Comparison of ENCODE assay signal across 1 cellular context in the genomic region with DNA sequence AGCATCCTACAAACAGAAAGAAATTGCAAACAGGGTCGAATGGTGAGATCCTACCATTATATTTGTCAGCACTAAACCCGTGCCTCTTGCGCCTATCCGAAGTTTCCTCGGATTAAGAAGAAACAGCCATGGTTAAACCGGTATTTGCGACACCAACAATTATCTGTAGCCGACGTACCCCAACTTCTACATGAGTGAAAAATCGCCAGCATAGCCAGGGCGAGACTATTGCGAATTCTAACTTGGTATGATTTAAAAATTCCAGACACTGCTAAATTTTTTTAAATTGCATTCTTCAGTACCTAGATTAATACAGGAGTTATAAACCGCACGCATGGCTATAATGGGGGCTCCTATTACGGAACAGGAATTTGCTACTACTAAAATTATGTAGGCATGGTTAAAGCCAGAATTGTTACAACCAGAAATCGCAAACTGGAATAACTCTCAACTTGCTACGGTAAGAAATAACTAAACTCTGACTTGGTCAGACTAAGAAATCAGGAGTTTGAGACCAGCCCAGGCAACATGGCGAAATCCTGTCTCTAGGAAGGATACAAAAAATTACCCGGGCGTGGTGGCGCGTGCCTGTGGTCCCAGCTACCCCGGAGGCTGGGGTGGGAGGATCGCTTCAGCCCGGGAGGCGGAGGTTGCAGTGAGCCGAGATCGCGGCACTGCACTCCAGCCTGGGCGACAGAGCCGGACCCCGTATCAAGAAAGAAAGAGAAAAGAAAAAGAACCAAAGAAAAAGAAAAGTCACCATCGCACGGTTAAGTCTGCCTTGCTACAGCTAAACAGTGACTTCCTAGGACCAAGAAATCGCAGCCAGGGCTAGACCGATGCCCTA.
A peak's percentile ranks its signal among the peaks of the same experiment; 100 is the strongest.
TF ChIP-seq lines count a peak whose summit lies in the region.

No MANE protein-coding gene starts in this region.

TF ChIP-seq in K562, 482 proteins besides CTCF, POLR2A, EP300 and RAD21 (continued from another document and continues in another):
- TF ChIP-seq, protein P1, sequence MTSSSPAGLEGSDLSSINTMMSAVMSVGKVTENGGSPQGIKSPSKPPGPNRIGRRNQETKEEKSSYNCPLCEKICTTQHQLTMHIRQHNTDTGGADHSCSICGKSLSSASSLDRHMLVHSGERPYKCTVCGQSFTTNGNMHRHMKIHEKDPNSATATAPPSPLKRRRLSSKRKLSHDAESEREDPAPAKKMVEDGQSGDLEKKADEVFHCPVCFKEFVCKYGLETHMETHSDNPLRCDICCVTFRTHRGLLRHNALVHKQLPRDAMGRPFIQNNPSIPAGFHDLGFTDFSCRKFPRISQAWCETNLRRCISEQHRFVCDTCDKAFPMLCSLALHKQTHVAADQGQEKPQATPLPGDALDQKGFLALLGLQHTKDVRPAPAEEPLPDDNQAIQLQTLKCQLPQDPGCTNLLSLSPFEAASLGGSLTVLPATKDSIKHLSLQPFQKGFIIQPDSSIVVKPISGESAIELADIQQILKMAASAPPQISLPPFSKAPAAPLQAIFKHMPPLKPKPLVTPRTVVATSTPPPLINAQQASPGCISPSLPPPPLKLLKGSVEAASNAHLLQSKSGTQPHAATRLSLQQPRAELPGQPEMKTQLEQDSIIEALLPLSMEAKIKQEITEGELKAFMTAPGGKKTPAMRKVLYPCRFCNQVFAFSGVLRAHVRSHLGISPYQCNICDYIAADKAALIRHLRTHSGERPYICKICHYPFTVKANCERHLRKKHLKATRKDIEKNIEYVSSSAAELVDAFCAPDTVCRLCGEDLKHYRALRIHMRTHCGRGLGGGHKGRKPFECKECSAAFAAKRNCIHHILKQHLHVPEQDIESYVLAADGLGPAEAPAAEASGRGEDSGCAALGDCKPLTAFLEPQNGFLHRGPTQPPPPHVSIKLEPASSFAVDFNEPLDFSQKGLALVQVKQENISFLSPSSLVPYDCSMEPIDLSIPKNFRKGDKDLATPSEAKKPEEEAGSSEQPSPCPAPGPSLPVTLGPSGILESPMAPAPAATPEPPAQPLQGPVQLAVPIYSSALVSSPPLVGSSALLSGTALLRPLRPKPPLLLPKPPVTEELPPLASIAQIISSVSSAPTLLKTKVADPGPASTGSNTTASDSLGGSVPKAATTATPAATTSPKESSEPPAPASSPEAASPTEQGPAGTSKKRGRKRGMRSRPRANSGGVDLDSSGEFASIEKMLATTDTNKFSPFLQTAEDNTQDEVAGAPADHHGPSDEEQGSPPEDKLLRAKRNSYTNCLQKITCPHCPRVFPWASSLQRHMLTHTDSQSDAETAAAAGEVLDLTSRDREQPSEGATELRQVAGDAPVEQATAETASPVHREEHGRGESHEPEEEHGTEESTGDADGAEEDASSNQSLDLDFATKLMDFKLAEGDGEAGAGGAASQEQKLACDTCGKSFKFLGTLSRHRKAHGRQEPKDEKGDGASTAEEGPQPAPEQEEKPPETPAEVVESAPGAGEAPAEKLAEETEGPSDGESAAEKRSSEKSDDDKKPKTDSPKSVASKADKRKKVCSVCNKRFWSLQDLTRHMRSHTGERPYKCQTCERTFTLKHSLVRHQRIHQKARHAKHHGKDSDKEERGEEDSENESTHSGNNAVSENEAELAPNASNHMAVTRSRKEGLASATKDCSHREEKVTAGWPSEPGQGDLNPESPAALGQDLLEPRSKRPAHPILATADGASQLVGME (CRISPR knock-in tag; IDR thresholded peaks at IDR 0.05), result no peak
- TF ChIP-seq MEF2A (IDR thresholded peaks at IDR 0.05; ENCODE audit: control insufficient read depth, low read depth, low read length) (no peak), HNRNPL (IDR thresholded peaks at IDR 0.05; ENCODE audit: low read depth, low read length) (no peak; the same call in 1 of the 2 replicates), ZNF830 (CRISPR knock-in tag; IDR thresholded peaks at IDR 0.05) (no peak), PYGO2 (tag; IDR thresholded peaks at IDR 0.05) (no peak), POLR2H (tag; IDR thresholded peaks at IDR 0.05; ENCODE audit: low read depth) (no peak; the same call in 1 of the 2 replicates), EGR1 (conservative IDR thresholded peaks at IDR 0.05) (no peak), MTF1 (CRISPR knock-in tag; IDR thresholded peaks at IDR 0.05; ENCODE audit: borderline replicate concordance) (no peak), CBX5 (IDR thresholded peaks at IDR 0.05; ENCODE audit: borderline replicate concordance, low read depth) (no peak), ATF1 (CRISPR knock-in tag; IDR thresholded peaks at IDR 0.05) (no peak), ATF1 (tag; IDR thresholded peaks at IDR 0.05) (no peak), KDM5B (IDR thresholded peaks at IDR 0.05; ENCODE audit: insufficient replicate concordance, low read depth, low read length) (no peak), ZNF143 (CRISPR knock-in tag; IDR thresholded peaks at IDR 0.05) (no peak), MTA2 (IDR thresholded peaks at IDR 0.05; ENCODE audit: low read depth) (no peak), ZNF232 (CRISPR knock-in tag; IDR thresholded peaks at IDR 0.05) (no peak), ZNF780A (CRISPR knock-in tag; IDR thresholded peaks at IDR 0.05) (no peak), EWSR1 (IDR thresholded peaks at IDR 0.05; ENCODE audit: borderline replicate concordance, low read depth, partially characterized antibody) (no peak), ZNF431 (CRISPR knock-in tag; IDR thresholded peaks at IDR 0.05) (0 out of 2 replicates have a peak, but pooled peaks have one; percentile 7), SIX5 (IDR thresholded peaks at IDR 0.05; ENCODE audit: borderline replicate concordance in 1 of 2, insufficient read depth in 1 of 2, low read depth in 1 of 2, low read length in 2 of 2) (no peak), MYBL2 (IDR thresholded peaks at IDR 0.05; ENCODE audit: low read depth) (no peak), MYBL2 (CRISPR knock-in tag; IDR thresholded peaks at IDR 0.05; ENCODE audit: borderline replicate concordance) (no peak)
- TF ChIP-seq, protein P2, sequence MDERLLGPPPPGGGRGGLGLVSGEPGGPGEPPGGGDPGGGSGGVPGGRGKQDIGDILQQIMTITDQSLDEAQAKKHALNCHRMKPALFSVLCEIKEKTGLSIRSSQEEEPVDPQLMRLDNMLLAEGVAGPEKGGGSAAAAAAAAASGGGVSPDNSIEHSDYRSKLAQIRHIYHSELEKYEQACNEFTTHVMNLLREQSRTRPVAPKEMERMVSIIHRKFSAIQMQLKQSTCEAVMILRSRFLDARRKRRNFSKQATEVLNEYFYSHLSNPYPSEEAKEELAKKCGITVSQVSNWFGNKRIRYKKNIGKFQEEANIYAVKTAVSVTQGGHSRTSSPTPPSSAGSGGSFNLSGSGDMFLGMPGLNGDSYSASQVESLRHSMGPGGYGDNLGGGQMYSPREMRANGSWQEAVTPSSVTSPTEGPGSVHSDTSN (CRISPR knock-in tag; IDR thresholded peaks at IDR 0.05; ENCODE audit: low read depth), result no peak
- TF ChIP-seq, protein P2 (tag; conservative IDR thresholded peaks at IDR 0.05; ENCODE audit: low read depth), result no peak
- TF ChIP-seq, protein P3, sequence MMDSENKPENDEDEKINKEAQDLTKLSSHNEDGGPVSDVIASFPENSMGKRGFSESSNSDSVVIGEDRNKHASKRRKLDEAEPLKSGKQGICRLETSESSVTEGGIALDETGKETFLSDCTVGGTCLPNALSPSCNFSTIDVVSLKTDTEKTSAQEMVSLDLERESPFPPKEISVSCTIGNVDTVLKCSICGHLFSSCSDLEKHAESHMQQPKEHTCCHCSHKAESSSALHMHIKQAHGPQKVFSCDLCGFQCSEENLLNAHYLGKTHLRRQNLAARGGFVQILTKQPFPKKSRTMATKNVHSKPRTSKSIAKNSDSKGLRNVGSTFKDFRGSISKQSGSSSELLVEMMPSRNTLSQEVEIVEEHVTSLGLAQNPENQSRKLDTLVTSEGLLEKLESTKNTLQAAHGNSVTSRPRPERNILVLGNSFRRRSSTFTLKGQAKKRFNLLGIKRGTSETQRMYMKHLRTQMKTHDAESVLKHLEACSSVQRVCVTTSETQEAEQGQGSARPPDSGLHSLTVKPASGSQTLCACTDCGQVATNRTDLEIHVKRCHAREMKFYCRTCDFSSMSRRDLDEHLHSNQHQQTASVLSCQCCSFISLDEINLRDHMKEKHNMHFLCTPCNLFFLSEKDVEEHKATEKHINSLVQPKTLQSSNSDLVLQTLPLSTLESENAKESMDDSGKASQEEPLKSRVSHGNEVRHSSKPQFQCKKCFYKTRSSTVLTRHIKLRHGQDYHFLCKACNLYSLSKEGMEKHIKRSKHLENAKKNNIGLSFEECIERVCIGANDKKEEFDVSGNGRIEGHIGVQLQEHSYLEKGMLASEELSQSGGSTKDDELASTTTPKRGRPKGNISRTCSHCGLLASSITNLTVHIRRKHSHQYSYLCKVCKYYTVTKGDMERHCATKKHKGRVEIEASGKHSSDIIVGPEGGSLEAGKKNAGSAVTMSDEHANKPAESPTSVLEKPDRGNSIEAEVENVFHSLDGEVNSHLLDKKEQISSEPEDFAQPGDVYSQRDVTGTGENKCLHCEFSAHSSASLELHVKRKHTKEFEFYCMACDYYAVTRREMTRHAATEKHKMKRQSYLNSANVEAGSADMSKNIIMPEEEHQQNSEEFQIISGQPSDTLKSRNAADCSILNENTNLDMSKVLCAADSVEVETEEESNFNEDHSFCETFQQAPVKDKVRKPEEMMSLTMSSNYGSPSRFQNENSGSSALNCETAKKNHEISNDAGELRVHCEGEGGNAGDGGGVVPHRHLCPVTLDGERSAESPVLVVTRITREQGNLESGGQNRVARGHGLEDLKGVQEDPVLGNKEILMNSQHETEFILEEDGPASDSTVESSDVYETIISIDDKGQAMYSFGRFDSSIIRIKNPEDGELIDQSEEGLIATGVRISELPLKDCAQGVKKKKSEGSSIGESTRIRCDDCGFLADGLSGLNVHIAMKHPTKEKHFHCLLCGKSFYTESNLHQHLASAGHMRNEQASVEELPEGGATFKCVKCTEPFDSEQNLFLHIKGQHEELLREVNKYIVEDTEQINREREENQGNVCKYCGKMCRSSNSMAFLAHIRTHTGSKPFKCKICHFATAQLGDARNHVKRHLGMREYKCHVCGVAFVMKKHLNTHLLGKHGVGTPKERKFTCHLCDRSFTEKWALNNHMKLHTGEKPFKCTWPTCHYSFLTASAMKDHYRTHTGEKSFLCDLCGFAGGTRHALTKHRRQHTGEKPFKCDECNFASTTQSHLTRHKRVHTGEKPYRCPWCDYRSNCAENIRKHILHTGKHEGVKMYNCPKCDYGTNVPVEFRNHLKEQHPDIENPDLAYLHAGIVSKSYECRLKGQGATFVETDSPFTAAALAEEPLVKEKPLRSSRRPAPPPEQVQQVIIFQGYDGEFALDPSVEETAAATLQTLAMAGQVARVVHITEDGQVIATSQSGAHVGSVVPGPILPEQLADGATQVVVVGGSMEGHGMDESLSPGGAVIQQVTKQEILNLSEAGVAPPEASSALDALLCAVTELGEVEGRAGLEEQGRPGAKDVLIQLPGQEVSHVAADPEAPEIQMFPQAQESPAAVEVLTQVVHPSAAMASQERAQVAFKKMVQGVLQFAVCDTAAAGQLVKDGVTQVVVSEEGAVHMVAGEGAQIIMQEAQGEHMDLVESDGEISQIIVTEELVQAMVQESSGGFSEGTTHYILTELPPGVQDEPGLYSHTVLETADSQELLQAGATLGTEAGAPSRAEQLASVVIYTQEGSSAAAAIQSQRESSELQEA (IDR thresholded peaks at IDR 0.05; ENCODE audit: low read depth), result peak; percentile 10; the same call in 1 of the 2 replicates
- TF ChIP-seq, protein P4, sequence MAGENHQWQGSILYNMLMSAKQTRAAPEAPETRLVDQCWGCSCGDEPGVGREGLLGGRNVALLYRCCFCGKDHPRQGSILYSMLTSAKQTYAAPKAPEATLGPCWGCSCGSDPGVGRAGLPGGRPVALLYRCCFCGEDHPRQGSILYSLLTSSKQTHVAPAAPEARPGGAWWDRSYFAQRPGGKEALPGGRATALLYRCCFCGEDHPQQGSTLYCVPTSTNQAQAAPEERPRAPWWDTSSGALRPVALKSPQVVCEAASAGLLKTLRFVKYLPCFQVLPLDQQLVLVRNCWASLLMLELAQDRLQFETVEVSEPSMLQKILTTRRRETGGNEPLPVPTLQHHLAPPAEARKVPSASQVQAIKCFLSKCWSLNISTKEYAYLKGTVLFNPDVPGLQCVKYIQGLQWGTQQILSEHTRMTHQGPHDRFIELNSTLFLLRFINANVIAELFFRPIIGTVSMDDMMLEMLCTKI (IDR thresholded peaks at IDR 0.05; ENCODE audit: partially characterized antibody), result no peak
- TF ChIP-seq, protein P5, sequence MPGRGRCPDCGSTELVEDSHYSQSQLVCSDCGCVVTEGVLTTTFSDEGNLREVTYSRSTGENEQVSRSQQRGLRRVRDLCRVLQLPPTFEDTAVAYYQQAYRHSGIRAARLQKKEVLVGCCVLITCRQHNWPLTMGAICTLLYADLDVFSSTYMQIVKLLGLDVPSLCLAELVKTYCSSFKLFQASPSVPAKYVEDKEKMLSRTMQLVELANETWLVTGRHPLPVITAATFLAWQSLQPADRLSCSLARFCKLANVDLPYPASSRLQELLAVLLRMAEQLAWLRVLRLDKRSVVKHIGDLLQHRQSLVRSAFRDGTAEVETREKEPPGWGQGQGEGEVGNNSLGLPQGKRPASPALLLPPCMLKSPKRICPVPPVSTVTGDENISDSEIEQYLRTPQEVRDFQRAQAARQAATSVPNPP (IDR thresholded peaks at IDR 0.05; ENCODE audit: borderline replicate concordance, insufficient read depth, insufficient read length), result no peak
